ENCODE assay signal across 8 cellular contexts in genomic region chr6:52362443-52363221, GRCh38. TPM values are rescaled to one million over a fixed set of nuclear protein-coding genes. Genes with fewer than 3 reads are reported as not detected.
DNase-seq lines count a peak whose midpoint lies in the region; ATAC-seq and TF ChIP-seq lines count a peak whose summit lies in the region.

No MANE protein-coding gene starts in this region.

- intact Hi-C loops in Panc1 (cut with micrococcal nuclease; ENCODE audit: unreplicated experiment): loop anchor here (2.0 kb wide), 1 partner anchor 78 kb away; the partner anchor contains the start of gene MCM3

- no peaks in the 10 kb centered on the region; the same call in 1 of the 2 replicates for H3K27me3 ChIP-seq in Panc1 (ENCODE audit: control insufficient read depth, insufficient read depth, low read length)

- TF ChIP-seq CTCF in AG10803 (conservative IDR thresholded peaks at IDR 0.05; ENCODE audit: low read length): no peak; the same call in 1 of the 2 replicates
- TF ChIP-seq CTCF in Panc1 (IDR thresholded peaks at IDR 0.05): peak; percentile 21; the same call in 1 of the 2 replicates
- no peak for TF ChIP-seq CTCF in retinal pigment epithelial cell (conservative IDR thresholded peaks at IDR 0.05; ENCODE audit: low read depth, low read length)

- H3K9me3 Mint-ChIP-seq in activated naive CD8-positive, alpha-beta T cell treated with anti-CD3 and anti-CD28 coated beads, Interleukin-2, amount 50 U/mL, for 24 hours: no peaks in the 10 kb centered on the region

- ATAC-seq in GM18520 (IDR thresholded peaks at IDR 0.05; ENCODE audit: unreplicated experiment) (peak; percentile 17), HG03066 (IDR thresholded peaks at IDR 0.05; ENCODE audit: low read depth, unreplicated experiment) (peak; percentile 43), Panc1 (peak; percentile 71)
- ATAC-seq in activated naive CD8-positive, alpha-beta T cell treated with anti-CD3 and anti-CD28 coated beads, Interleukin-2, amount 50 U/mL, for 24 hours: peak; percentile 55

- H3K27me3 Mint-ChIP-seq in activated naive CD8-positive, alpha-beta T cell treated with anti-CD3 and anti-CD28 coated beads, Interleukin-2, amount 50 U/mL, for 24 hours: no peaks in the 10 kb centered on the region

- H3K36me3 Mint-ChIP-seq in activated naive CD8-positive, alpha-beta T cell treated with anti-CD3 and anti-CD28 coated beads, Interleukin-2, amount 50 U/mL, for 24 hours (ENCODE audit: low read depth): peaks cover 25% of the 10 kb centered on the region

- H3K9me3 ChIP-seq in Panc1 (ENCODE audit: control insufficient read depth, insufficient read depth, low read depth, low read length): no peaks in the 10 kb centered on the region

- H3K4me1 ChIP-seq in Panc1 (ENCODE audit: control insufficient read depth, insufficient read depth, low read length): peaks cover 8% of the 10 kb centered on the region

- H3K4me3 ChIP-seq in AG10803 (ENCODE audit: low read length) (peak overlapping the region; percentile 82), Panc1 (ENCODE audit: low read depth in 2 of 2, low read length in 2 of 2) (peak overlapping the region; percentile 77 to 81), retinal pigment epithelial cell (ENCODE audit: low read length) (peak overlapping the region; percentile 79)

- no TSS peak for BruUV-seq in Panc1 (replicated peaks; lab: Mats Ljungman, UMichigan)

- H3K27ac ChIP-seq in Panc1 (ENCODE audit: low read length): peak overlapping the region; percentile 73

- peak overlapping the region; percentile 97 for H3K27ac Mint-ChIP-seq in activated naive CD8-positive, alpha-beta T cell treated with anti-CD3 and anti-CD28 coated beads, Interleukin-2, amount 50 U/mL, for 24 hours

- peak overlapping the region; percentile 99 for H3K4me3 Mint-ChIP-seq in activated naive CD8-positive, alpha-beta T cell treated with anti-CD3 and anti-CD28 coated beads, Interleukin-2, amount 50 U/mL, for 24 hours

- CTCF ChIA-PET in Panc1 (lab: Charles Lee): interaction anchor here (0.5 kb wide), 1 partner anchor 53 kb away, joined by 6 read pairs; no protein-coding TSS in a partner anchor

- in situ Hi-C loops in Panc1 (cut with HindIII; ENCODE audit: low pct_unique_long_range_greater_than_20kb, low sequenced_read_pairs): no loop called here

- no peaks in the 10 kb centered on the region; the same call in 1 of the 2 replicates for H3K36me3 ChIP-seq in Panc1 (ENCODE audit: control insufficient read depth, insufficient read depth, low read length)

- DNase-seq in AG10803 (ENCODE audit: low read depth) (no peak), Panc1 (ENCODE audit: low read depth, low spot score) (no peak), hippocampal formation (lab: John Stamatoyannopoulos, UW) (peak; percentile 24 to 69), retinal pigment epithelial cell (ENCODE audit: low read depth) (no peak), NAMALWA (ENCODE audit: low spot score) (no peak)
- peak; percentile 63 for DNase-seq in activated naive CD8-positive, alpha-beta T cell treated with anti-CD3 and anti-CD28 coated beads, Interleukin-2, amount 50 U/mL, for 24 hours

- H3K4me1 Mint-ChIP-seq in activated naive CD8-positive, alpha-beta T cell treated with anti-CD3 and anti-CD28 coated beads, Interleukin-2, amount 50 U/mL, for 24 hours: peaks cover 46% of the 10 kb centered on the region

- POLR2A ChIA-PET in Panc1 (lab: Charles Lee): interaction anchor here (0.6 to 0.8 kb wide), 2 partner anchors 10 to 56 kb away, joined by 3 to 7 read pairs; no protein-coding TSS in a partner anchor

RNA-seq across cellular contexts. Expression of gene PAQR8, which starts 0.7 kb away (rescaled TPM):
- 3.6 TPM for total RNA-seq in Panc1 (2021; ENCODE audit: unreplicated experiment)
- polyA plus RNA-seq in Panc1 (2012; ENCODE audit: insufficient read length): 2.3 TPM

RNA-seq across cellular contexts. Expression of gene EFHC1, which starts 57.5 kb away (rescaled TPM):
- 24.6 TPM for total RNA-seq in Panc1 (2021; ENCODE audit: unreplicated experiment)
- polyA plus RNA-seq in Panc1 (2012; ENCODE audit: insufficient read length): 17.6 TPM

Comparison
In these comparisons a context has a peak if more than half of its experiments do, and no peak if none do; other contexts are left out.
1. DNase-seq: peak in activated naive CD8-positive, alpha-beta T cell treated with anti-CD3 and anti-CD28 coated beads, Interleukin-2, amount 50 U/mL, for 24 hours (single experiment) and hippocampal formation (2 of 2); none in AG10803 (single experiment), Panc1 (single experiment), retinal pigment epithelial cell (single experiment) and NAMALWA (single experiment).
2. ATAC-seq: peak in every context shown above with its lines; median percentile 71 in Panc1; 55 in activated naive CD8-positive, alpha-beta T cell treated with anti-CD3 and anti-CD28 coated beads, Interleukin-2, amount 50 U/mL, for 24 hours; 43 in HG03066; 17 in GM18520.
3. Peak in every context shown above with its lines, with median percentiles within 50 percentile points of each other: H3K4me3 ChIP-seq.